28 cellular contexts compared by ENCODE assay signal in genomic region chr21:32812035-32812434, GRCh38. TPM values are rescaled to one million over a fixed set of nuclear protein-coding genes. Genes with fewer than 3 reads are reported as not detected.
DNase-seq lines count a peak whose midpoint lies in the region; ATAC-seq and TF ChIP-seq lines count a peak whose summit lies in the region.
"Had no signal": no experiment of that assay in that cellular context is flagged by ENCODE, and none has a peak within 500 bp of the region (broad histone marks: within the 10 kb centered on the region; RNA-seq: fewer than 3 reads in every experiment).

No MANE protein-coding gene starts in this region.

- peaks cover 3% of the 10 kb centered on the region for H3K9me3 Mint-ChIP-seq in activated T-helper 1 cell treated with anti-CD3 and anti-CD28 coated beads, Interleukin-12 subunit alpha, Interleukin-12 subunit beta, Interleukin-2, Interleukin-4 antibody, amounts not matched to agents 30 ng/mL and 10 ng/mL and 1 ng/mL, durations not matched to agents 14 hours and 24 hours and 36 hours
- H3K9me3 Mint-ChIP-seq: CD4-positive, alpha-beta T cell had no signal

- no peak overlapping the region for H3K4me3 Mint-ChIP-seq in activated T-helper 1 cell treated with anti-CD3 and anti-CD28 coated beads, Interleukin-12 subunit alpha, Interleukin-12 subunit beta, Interleukin-2, Interleukin-4 antibody, amounts not matched to agents 30 ng/mL and 10 ng/mL and 1 ng/mL, durations not matched to agents 14 hours and 24 hours and 36 hours
- H3K4me3 Mint-ChIP-seq: activated CD4-positive, alpha-beta T cell treated with anti-CD3 and anti-CD28 coated beads for 36 hours; activated naive CD8-positive, alpha-beta T cell treated with anti-CD3 and anti-CD28 coated beads, Interleukin-2, amount 50 U/mL, for 24 hours; CD4-positive, alpha-beta T cell; effector memory CD8-positive, alpha-beta T cell; H9; naive thymus-derived CD4-positive, alpha-beta T cell had no signal

- no peak for TF ChIP-seq CTCF in fibroblast of mammary gland (conservative IDR thresholded peaks at IDR 0.05; ENCODE audit: control insufficient read depth, insufficient read depth, low read depth, low read length)
- no peak for TF ChIP-seq CTCF in left lung (IDR thresholded peaks at IDR 0.05)
- TF ChIP-seq CTCF in colonic mucosa (IDR thresholded peaks at IDR 0.05): no peak

- H3K4me3 ChIP-seq in fibroblast of mammary gland (ENCODE audit: control insufficient read depth, low read depth, low read length) (no peak overlapping the region), left lung (no peak overlapping the region), colonic mucosa (no peak overlapping the region)
- H3K4me3 ChIP-seq: coronary artery, SK-N-MC, stomach, tibial nerve had no signal

- no peak overlapping the region for H3K27ac Mint-ChIP-seq in activated T-helper 1 cell treated with anti-CD3 and anti-CD28 coated beads, Interleukin-12 subunit alpha, Interleukin-12 subunit beta, Interleukin-2, Interleukin-4 antibody, amounts not matched to agents 30 ng/mL and 10 ng/mL and 1 ng/mL, durations not matched to agents 14 hours and 24 hours and 36 hours
- H3K27ac Mint-ChIP-seq: activated CD4-positive, alpha-beta T cell treated with anti-CD3 and anti-CD28 coated beads for 36 hours; activated naive CD8-positive, alpha-beta T cell treated with anti-CD3 and anti-CD28 coated beads, Interleukin-2, amount 50 U/mL, for 24 hours; CD4-positive, alpha-beta T cell; effector memory CD8-positive, alpha-beta T cell; H9; naive thymus-derived CD4-positive, alpha-beta T cell had no signal

- H3K4me1 Mint-ChIP-seq in activated T-helper 1 cell treated with anti-CD3 and anti-CD28 coated beads, Interleukin-12 subunit alpha, Interleukin-12 subunit beta, Interleukin-2, Interleukin-4 antibody, amounts not matched to agents 30 ng/mL and 10 ng/mL and 1 ng/mL, durations not matched to agents 14 hours and 24 hours and 36 hours (ENCODE audit: low read depth): no peaks in the 10 kb centered on the region
- H3K4me1 Mint-ChIP-seq: naive thymus-derived CD4-positive, alpha-beta T cell had no signal

- ATAC-seq in left lung (peak; percentile 83), sciatic nerve (peak; percentile 38)
- ATAC-seq: activated CD4-positive, alpha-beta T cell treated with anti-CD3 and anti-CD28 coated beads for 36 hours; activated naive CD8-positive, alpha-beta T cell treated with anti-CD3 and anti-CD28 coated beads, Interleukin-2, amount 50 U/mL, for 24 hours; effector memory CD8-positive, alpha-beta T cell; naive thymus-derived CD4-positive, alpha-beta T cell had no signal

- H3K27me3 Mint-ChIP-seq in activated T-helper 1 cell treated with anti-CD3 and anti-CD28 coated beads, Interleukin-12 subunit alpha, Interleukin-12 subunit beta, Interleukin-2, Interleukin-4 antibody, amounts not matched to agents 30 ng/mL and 10 ng/mL and 1 ng/mL, durations not matched to agents 14 hours and 24 hours and 36 hours (ENCODE audit: insufficient read depth): peaks cover 8% of the 10 kb centered on the region
- H3K27me3 Mint-ChIP-seq: activated CD4-positive, alpha-beta T cell treated with anti-CD3 and anti-CD28 coated beads for 36 hours; activated naive CD8-positive, alpha-beta T cell treated with anti-CD3 and anti-CD28 coated beads, Interleukin-2, amount 50 U/mL, for 24 hours; CD4-positive, alpha-beta T cell; effector memory CD8-positive, alpha-beta T cell; naive thymus-derived CD4-positive, alpha-beta T cell had no signal

- DNase-seq in HCEC 1CT (peak; percentile 23), fibroblast of mammary gland (ENCODE audit: low read depth) (peak; percentile 9), left lung (no peak), sciatic nerve (ENCODE audit: low spot score) (no peak), NCI-H2171 (lab: John Stamatoyannopoulos, UW) (no peak), SHP77 treated with DMSO at 0.1 percent for 48 hours (lab: John Stamatoyannopoulos, UW) (no peak), colonic mucosa (no peak)
- DNase-seq in activated T-helper 1 cell treated with anti-CD3 and anti-CD28 coated beads, Interleukin-12 subunit alpha, Interleukin-12 subunit beta, Interleukin-2, Interleukin-4 antibody, amounts not matched to agents 30 ng/mL and 10 ng/mL and 1 ng/mL, durations not matched to agents 14 hours and 24 hours and 36 hours (ENCODE audit: low spot score): no peak
- DNase-seq: activated CD4-positive, alpha-beta T cell treated with anti-CD3 and anti-CD28 coated beads for 36 hours; activated gamma-delta T cell; activated naive CD8-positive, alpha-beta T cell treated with anti-CD3 and anti-CD28 coated beads, Interleukin-2, amount 50 U/mL, for 24 hours; CD4-positive, alpha-beta T cell; DMS 273 treated with DMSO at 0.1 percent for 48 hours; effector memory CD8-positive, alpha-beta T cell; GDM1; H9; kidney; naive thymus-derived CD4-positive, alpha-beta T cell; NCI-H1092; NCI-H187 treated with DMSO at 0.1 percent for 48 hours; NCI-H2227 treated with DMSO at 0.1 percent for 48 hours; NCI-H774; stomach; T-helper 2 cell had no signal

- H3K4me1 ChIP-seq in left lung: peaks cover 0 to 10% of the 10 kb centered on the region in 2 donors
- H3K4me1 ChIP-seq in colonic mucosa: no peaks in the 10 kb centered on the region
- H3K4me1 ChIP-seq: parathyroid adenoma had no signal

- H3K27ac ChIP-seq in left lung: no peak overlapping the region
- no peak overlapping the region for H3K27ac ChIP-seq in colonic mucosa
- H3K27ac ChIP-seq: coronary artery, parathyroid adenoma, SK-N-MC, stomach, tibial nerve had no signal

- H3K27me3 ChIP-seq in left lung (no peaks in the 10 kb centered on the region), colonic mucosa (no peaks in the 10 kb centered on the region)
- H3K27me3 ChIP-seq: stomach, tibial nerve had no signal

- no peaks in the 10 kb centered on the region for H3K36me3 Mint-ChIP-seq in activated T-helper 1 cell treated with anti-CD3 and anti-CD28 coated beads, Interleukin-12 subunit alpha, Interleukin-12 subunit beta, Interleukin-2, Interleukin-4 antibody, amounts not matched to agents 30 ng/mL and 10 ng/mL and 1 ng/mL, durations not matched to agents 14 hours and 24 hours and 36 hours (ENCODE audit: low read depth)

- no peak overlapping the region for H3K9ac ChIP-seq in colonic mucosa (ENCODE audit: low read depth in 2 of 2, low read length in 2 of 2)
- H3K9ac ChIP-seq: parathyroid adenoma had no signal

- intact Hi-C loops in left lung (cut with DNase I) (no loop called here), sciatic nerve (cut with DNase I) (no loop called here), colonic mucosa (cut with DNase I) (no loop called here)
- intact Hi-C loops in activated T-helper 1 cell treated with anti-CD3 and anti-CD28 coated beads, Interleukin-12 subunit alpha, Interleukin-12 subunit beta, Interleukin-2, Interleukin-4 antibody, amounts not matched to agents 30 ng/mL and 10 ng/mL and 1 ng/mL, durations not matched to agents 14 hours and 24 hours and 36 hours (cut with micrococcal nuclease): no loop called here

- peaks cover 0 to 5% of the 10 kb centered on the region in 2 donors for H3K9me3 ChIP-seq in left lung
- no peaks in the 10 kb centered on the region for H3K9me3 ChIP-seq in colonic mucosa
- H3K9me3 ChIP-seq: stomach, tibial nerve had no signal

- H3K36me3 ChIP-seq in left lung (no peaks in the 10 kb centered on the region), colonic mucosa (no peaks in the 10 kb centered on the region)
- H3K36me3 ChIP-seq: stomach, tibial nerve had no signal

RNA-seq across cellular contexts. Expression of gene PAXBP1, which starts 40.5 kb away (rescaled TPM):
- total RNA-seq in left lung (10 to 100 TPM; 22.9 to 27.6 TPM), sciatic nerve (54.1 TPM), colonic mucosa (10 to 100 TPM; 25.0 to 31.5 TPM)
- 58.3 and 62.6 TPM in 2 replicates for total RNA-seq in activated T-helper 1 cell treated with anti-CD3 and anti-CD28 coated beads, Interleukin-12 subunit alpha, Interleukin-12 subunit beta, Interleukin-2, Interleukin-4 antibody, amounts not matched to agents 30 ng/mL and 10 ng/mL and 1 ng/mL, durations not matched to agents 14 hours and 24 hours and 36 hours

Comparison
In these comparisons a context has a peak if more than half of its experiments do, and no peak if none do; other contexts are left out.
1. DNase-seq: peak in HCEC 1CT (single experiment) and fibroblast of mammary gland (single experiment); none in left lung (0 of 2), sciatic nerve (single experiment), NCI-H2171 (single experiment), SHP77 treated with DMSO at 0.1 percent for 48 hours (single experiment), colonic mucosa (single experiment) and activated T-helper 1 cell treated with anti-CD3 and anti-CD28 coated beads, Interleukin-12 subunit alpha, Interleukin-12 subunit beta, Interleukin-2, Interleukin-4 antibody, amounts not matched to agents 30 ng/mL and 10 ng/mL and 1 ng/mL, durations not matched to agents 14 hours and 24 hours and 36 hours (single experiment).